Comparison of ENCODE assay signal across 9 cellular contexts in the genomic region with DNA sequence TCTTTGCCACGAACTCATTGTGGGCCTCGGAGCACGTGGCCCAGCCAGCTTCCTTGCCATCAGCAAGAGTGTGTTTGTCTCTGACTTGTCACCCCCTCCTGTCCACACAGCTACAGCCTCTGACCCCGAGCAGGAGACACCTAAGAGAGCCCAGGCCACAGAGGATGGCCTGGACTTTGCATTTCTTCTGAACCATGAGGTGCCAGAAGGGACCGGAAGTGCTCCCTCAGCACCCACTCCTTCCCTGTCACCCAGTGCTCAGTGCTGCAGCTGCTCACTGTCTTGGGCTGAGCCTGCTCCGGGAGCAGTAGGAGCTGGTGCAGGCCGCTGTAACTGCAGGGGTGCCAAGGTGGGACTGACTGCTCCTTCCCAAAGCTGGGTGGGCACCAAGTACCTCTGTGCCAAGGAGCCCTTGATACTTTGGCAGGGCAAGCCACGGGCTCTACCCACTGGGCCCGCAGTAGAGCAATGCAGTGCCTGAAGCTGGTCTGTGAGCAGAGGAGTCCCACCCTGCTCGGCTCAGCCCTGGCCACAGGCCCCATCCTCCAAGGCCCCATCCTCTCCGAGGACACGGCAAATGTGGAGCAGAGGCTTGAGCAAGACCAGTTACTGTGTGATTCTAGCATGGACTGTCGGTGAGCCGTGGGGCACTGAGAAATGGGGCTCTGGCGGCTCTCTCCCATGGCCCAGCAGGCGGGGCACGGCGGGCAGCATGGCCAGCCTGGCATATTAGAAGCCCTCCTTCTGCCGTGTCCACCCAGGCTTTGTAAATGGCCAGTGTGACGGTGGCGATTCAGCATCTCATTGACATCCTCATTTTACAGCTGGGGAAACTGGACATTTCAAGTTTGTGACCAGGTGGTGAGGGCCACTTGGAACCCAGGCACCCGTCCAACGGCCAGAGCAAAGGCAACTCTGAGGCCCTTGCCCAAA. TPM values are rescaled to one million over a fixed set of nuclear protein-coding genes. Genes with fewer than 3 reads are reported as not detected.
DNase-seq lines count a peak whose midpoint lies in the region; ATAC-seq and TF ChIP-seq lines count a peak whose summit lies in the region.
"Had no signal": no experiment of that assay in that cellular context is flagged by ENCODE, and none has a peak within 500 bp of the region (broad histone marks: within the 10 kb centered on the region; RNA-seq: fewer than 3 reads in every experiment).

No MANE protein-coding gene starts in this region.

- H3K27ac ChIP-seq in DND-41 (ENCODE audit: low read length) (peak overlapping the region; percentile 95), RWPE2 (ENCODE audit: poor library complexity, severe bottlenecking) (peak overlapping the region; percentile 83), dorsolateral prefrontal cortex (peak overlapping the region in 53 of 59 donors; percentile 19 to 95 (median 83)), psoas muscle (peak overlapping the region; percentile 71)

- intact Hi-C loops in dorsolateral prefrontal cortex (cut with DNase I) (no loop called here), psoas muscle (cut with DNase I) (no loop called here)

- H3K9me3 ChIP-seq in DND-41 (ENCODE audit: insufficient read depth, low read length, severe bottlenecking) (no peaks in the 10 kb centered on the region), RWPE2 (ENCODE audit: severe bottlenecking) (no peaks in the 10 kb centered on the region), psoas muscle (no peaks in the 10 kb centered on the region)

- peaks cover 73% of the 10 kb centered on the region for H4K20me1 ChIP-seq in DND-41 (ENCODE audit: insufficient read depth, low read length)

- H3K4me2 ChIP-seq in DND-41 (ENCODE audit: insufficient read depth, low read length) = peak overlapping the region; percentile 96

- DNase-seq in DND-41 (peak; percentile 49), RWPE2 (ENCODE audit: low spot score) (peak; percentile 58), dorsolateral prefrontal cortex (peak in 7 of 10 donors; percentile 2 to 52 (median 43)), psoas muscle (peak in 1 of 2 donors; percentile 55), erythroblast (lab: John Stamatoyannopoulos, UW) (no peak), omental fat pad (ENCODE audit: low spot score) (no peak), NCI-H1930 (lab: John Stamatoyannopoulos, UW) (no peak)
- DNase-seq: NCI-H524 treated with DMSO at 0.1 percent for 48 hours had no signal

- peaks cover 98% of the 10 kb centered on the region for H3K79me2 ChIP-seq in DND-41 (ENCODE audit: insufficient read depth, low read length)

- no peak for TF ChIP-seq POLR2A in erythroblast (IDR thresholded peaks at IDR 0.05; ENCODE audit: low read length)

- no peak overlapping the region for H2AFZ ChIP-seq in DND-41 (ENCODE audit: low read depth, low read length)

- no peaks in the 10 kb centered on the region for H3K27me3 ChIP-seq in DND-41 (ENCODE audit: insufficient read depth, low read length, poor library complexity)
- H3K27me3 ChIP-seq in RWPE2 (ENCODE audit: insufficient read depth, poor library complexity, severe bottlenecking) = no peaks in the 10 kb centered on the region
- no peaks in the 10 kb centered on the region for H3K27me3 ChIP-seq in dorsolateral prefrontal cortex
- no peaks in the 10 kb centered on the region for H3K27me3 ChIP-seq in psoas muscle (ENCODE audit: insufficient read depth in 3 of 3, low read length in 2 of 3)

- H3K36me3 ChIP-seq in DND-41 (ENCODE audit: insufficient read depth, low read length) = peaks cover 89% of the 10 kb centered on the region
- H3K36me3 ChIP-seq in RWPE2 (ENCODE audit: low read depth) = peaks cover 32% of the 10 kb centered on the region
- peaks cover 0 to 14% of the 10 kb centered on the region in 2 donors for H3K36me3 ChIP-seq in psoas muscle (ENCODE audit: insufficient read depth in 1 of 2, low read depth in 1 of 2)

- H3K4me3 ChIP-seq in DND-41 (ENCODE audit: low read depth in 1 of 2, low read length in 2 of 2) (peak overlapping the region in 1 of 2 experiments; percentile 35; a peak in 1 of 4 replicates), RWPE2 (ENCODE audit: severe bottlenecking) (no peak overlapping the region), dorsolateral prefrontal cortex (peak overlapping the region in 13 of 59 donors; percentile 9 to 90 (median 40)), psoas muscle (peak overlapping the region; percentile 49)

- TF ChIP-seq CTCF in DND-41 (IDR thresholded peaks at IDR 0.05; ENCODE audit: borderline replicate concordance, extremely low read depth, low read length, poor library complexity, severe bottlenecking) (no peak), RWPE2 (IDR thresholded peaks at IDR 0.05; ENCODE audit: poor library complexity, severe bottlenecking) (no peak), dorsolateral prefrontal cortex (IDR thresholded peaks at IDR 0.05 in 54 of 56, conservative IDR thresholded peaks at IDR 0.05 in 2 of 56; ENCODE audit: low read depth in 1 of 56, partially characterized antibody in 56 of 56) (no peak), psoas muscle (IDR thresholded peaks at IDR 0.05) (no peak), omental fat pad (IDR thresholded peaks at IDR 0.05) (no peak)

- H3K9ac ChIP-seq in DND-41 (ENCODE audit: low read depth, low read length) = peak overlapping the region; percentile 95

- H3K4me1 ChIP-seq in DND-41 (ENCODE audit: insufficient read depth, low read length) (peaks cover 99% of the 10 kb centered on the region), RWPE2 (ENCODE audit: insufficient read depth, poor library complexity, severe bottlenecking) (peaks cover 36% of the 10 kb centered on the region), psoas muscle (peaks cover 90% of the 10 kb centered on the region)

- no peak for ATAC-seq in DND-41 (ENCODE audit: insufficient read depth, low read depth)
- ATAC-seq in RWPE2 (ENCODE audit: low read depth) = no peak
- ATAC-seq in psoas muscle = no peak
- ATAC-seq in omental fat pad (ENCODE audit: low FRiP score) = no peak
- ATAC-seq in GM21360 (IDR thresholded peaks at IDR 0.05; ENCODE audit: unreplicated experiment) = no peak

- 47 to 62% (median 50%) methylated on average over 22 to 23 of the region's 23 CpGs for whole genome bisulfite sequencing in psoas muscle, 3 donors

RNA-seq across cellular contexts. Expression of gene GRK2, which starts 6.3 kb away (rescaled TPM):
- total RNA-seq in dorsolateral prefrontal cortex (100 to 1,000 TPM in 93 of 120 experiments, 10 to 100 TPM in 27; 63.9 to 144 (median 111) TPM), psoas muscle (10 to 100 TPM; 41.7 to 46.8 (median 46.1) TPM), omental fat pad (100 to 1,000 TPM in 1 of 4 donors, 10 to 100 TPM in 3; 42.6 to 106 (median 50.7) TPM)
- polyA plus RNA-seq in psoas muscle = 10 to 100 TPM; 37.3 to 56.8 (median 46.2) TPM

RNA-seq across cellular contexts. Expression of gene ANKRD13D, which starts 16.5 kb away (rescaled TPM):
- total RNA-seq in dorsolateral prefrontal cortex (100 to 1,000 TPM in 5 of 120 experiments, 10 to 100 TPM in 115; 54.5 to 110 (median 77.3) TPM), psoas muscle (1 to 10 TPM; 4.1 to 8.6 (median 7.8) TPM), omental fat pad (10 to 100 TPM; 18.6 to 78.2 (median 28.6) TPM)
- polyA plus RNA-seq in psoas muscle = 1 to 10 TPM; 4.6 to 7.0 (median 5.9) TPM

RNA-seq across cellular contexts. Expression of gene SSH3, which starts 30.7 kb away (rescaled TPM):
- total RNA-seq in dorsolateral prefrontal cortex (10 to 100 TPM; 15.0 to 46.9 (median 26.2) TPM), psoas muscle (10 to 100 TPM in 1 of 4 donors, 1 to 10 TPM in 3; 3.7 to 10.1 (median 6.9) TPM), omental fat pad (10 to 100 TPM; 22.6 to 44.6 (median 28.3) TPM)
- 1 to 10 TPM; 3.0 to 5.0 (median 4.2) TPM for polyA plus RNA-seq in psoas muscle

Comparison
In these comparisons a context has a peak if more than half of its experiments do, and no peak if none do; other contexts are left out.
1. DNase-seq: peak in DND-41 (single experiment), RWPE2 (single experiment) and dorsolateral prefrontal cortex (7 of 10); none in erythroblast (0 of 2), omental fat pad (single experiment) and NCI-H1930 (0 of 2).
2. Peak in every context shown above with its lines, with median percentiles within 50 percentile points of each other: H3K27ac ChIP-seq.